30 cellular contexts compared by ENCODE assay signal in the genomic region with DNA sequence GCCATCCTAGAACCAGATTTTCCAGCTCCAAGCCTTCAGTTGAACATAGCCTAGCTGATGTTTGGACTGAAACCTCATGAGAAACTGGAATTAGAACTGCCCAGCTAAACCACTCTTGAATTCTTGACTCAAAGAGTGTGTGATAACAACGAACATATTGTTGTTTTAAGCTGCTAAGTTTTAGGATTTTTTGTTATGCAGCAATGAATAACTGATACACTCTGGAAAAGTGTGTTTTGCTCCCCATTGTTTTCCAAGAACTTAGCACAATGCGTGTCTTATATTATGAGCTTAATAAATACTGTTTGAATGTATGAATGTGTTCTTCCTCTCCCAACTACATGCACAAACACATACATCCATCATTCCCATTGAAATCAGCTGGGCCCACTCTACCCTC.
A peak's percentile ranks its signal among the peaks of the same experiment; 100 is the strongest.
DNase-seq lines count a peak whose midpoint lies in the region; ATAC-seq, FAIRE-seq and TF ChIP-seq lines count a peak whose summit lies in the region.
"Had no signal": no experiment of that assay in that cellular context is flagged by ENCODE, and none has a peak within 500 bp of the region (broad histone marks: within the 10 kb centered on the region; RNA-seq: fewer than 3 reads in every experiment).

No MANE protein-coding gene starts in this region.

- no peak for TF ChIP-seq RAD21 in K562 (CRISPR knock-in tag; conservative IDR thresholded peaks at IDR 0.05 in 1 of 2, IDR thresholded peaks at IDR 0.05 in 1 of 2)

- TF ChIP-seq EP300 in K562 (IDR thresholded peaks at IDR 0.05; ENCODE audit: low read length) = no peak

- no peak for FAIRE-seq in K562 (lab: Jason Lieb, UNC)
- FAIRE-seq: A204.1, A549, D721Med had no signal

- WGBS in K562 (ENCODE audit: insufficient coverage, low coverage, missing lambda C conversion rate) = 48% methylated on average over 2 of the region's 2 CpGs

- H2AFZ ChIP-seq in K562 (ENCODE audit: low read depth, low read length) = no peak overlapping the region

- no peak for DNase-seq in K562 (ENCODE audit: extremely low read depth in 1 of 4, low spot score in 3 of 4)
- DNase-seq in epithelial cell of esophagus (ENCODE audit: low read depth) = peak; percentile 15
- DNase-seq in DMS79 (lab: John Stamatoyannopoulos, UW) = no peak
- DNase-seq: 8988T; ACHN; AML-193; BE2C; C1 segment of cervical spinal cord; Caco-2; Calu3; CD4-positive, alpha-beta memory T cell; CD4-positive, alpha-beta T cell; CD4-positive, CD25-positive, alpha-beta regulatory T cell; CD8-positive, alpha-beta memory T cell; CD8-positive, alpha-beta T cell; COR-L47; DMS 273 treated with DMSO at 0.1 percent for 48 hours; DMS153; DMS53; DMS79 treated with DMSO at 0.1 percent for 48 hours; DND-41; EL had no signal

- POLR2A ChIA-PET in K562 (lab: Yijun Ruan, JAX) = interaction anchor here (0.9 kb wide), 1 partner anchor 11 kb away, joined by 6 read pairs; no protein-coding TSS in a partner anchor

- H3K79me2 ChIP-seq in K562 (ENCODE audit: control insufficient read depth, insufficient read depth, low read length) = no peaks in the 10 kb centered on the region

- H3K9ac ChIP-seq in K562 (ENCODE audit: insufficient read depth in 1 of 2, low read depth in 2 of 2, low read length in 2 of 2) = no peak overlapping the region
- H3K9ac ChIP-seq: BLaER1; BLaER1 treated with 17β-estradiol and CSF1 and Interleukin-3, amounts not matched to agents 10 nM and 100 nM had no signal

- intact Hi-C loops in K562 (cut with micrococcal nuclease) = no loop called here

- H3K27ac ChIP-seq in K562 (ENCODE audit: extremely low read depth, low read depth, low read length) = no peak overlapping the region
- H3K27ac ChIP-seq: 22Rv1; A549; BLaER1; BLaER1 treated with 17β-estradiol and CSF1 and Interleukin-3, amounts not matched to agents 10 nM and 100 nM; C4-2B had no signal

- H3K9me1 ChIP-seq in K562 (ENCODE audit: control insufficient read depth, insufficient read depth, low read length) = no peaks in the 10 kb centered on the region

- CTCF ChIA-PET in K562 (lab: Yijun Ruan, JAX; ENCODE audit: low intra/inter-chr PET ratio) = no interaction called here

- no peaks in the 10 kb centered on the region for H3K36me3 ChIP-seq in K562 (ENCODE audit: control insufficient read depth, insufficient read depth, low read length)
- H3K36me3 ChIP-seq: BE2C; BLaER1; BLaER1 treated with 17β-estradiol and CSF1 and Interleukin-3, amounts not matched to agents 10 nM and 100 nM had no signal

- no TSS peak for BruUV-seq in K562 (replicated peaks; lab: Mats Ljungman, UMichigan)

- H3K4me2 ChIP-seq in K562 (ENCODE audit: insufficient read depth, low read length) = no peak overlapping the region
- H3K4me2 ChIP-seq: A549; BLaER1; BLaER1 treated with 17β-estradiol and CSF1 and Interleukin-3, amounts not matched to agents 10 nM and 100 nM had no signal

- H3K4me1 ChIP-seq in K562 (replicated peaks in 1 of 2; ENCODE audit: control insufficient read depth in 2 of 2, insufficient read depth in 2 of 2, low read length in 2 of 2) = peaks cover 0 to 37% of the 10 kb centered on the region in 2 experiments; a peak in 3 of 5 replicates
- H3K4me1 ChIP-seq: A549; BE2C; BLaER1; BLaER1 treated with 17β-estradiol and CSF1 and Interleukin-3, amounts not matched to agents 10 nM and 100 nM; Caco-2 had no signal

- ATAC-seq in K562 (no peak), GM18505 (IDR thresholded peaks at IDR 0.05; ENCODE audit: unreplicated experiment) (no peak)
- ATAC-seq: A549; CD8-positive, alpha-beta T cell had no signal

- TF ChIP-seq POLR2A in K562 (conservative IDR thresholded peaks at IDR 0.05) = no peak
- TF ChIP-seq POLR2A in GM18505 (IDR thresholded peaks at IDR 0.05; ENCODE audit: borderline replicate concordance, extremely low read depth, insufficient read depth, insufficient read length) = no peak

- H3K27me3 ChIP-seq in K562 (ENCODE audit: control insufficient read depth in 2 of 2, insufficient read depth in 2 of 2, low read length in 2 of 2) = no peaks in the 10 kb centered on the region
- H3K27me3 ChIP-seq: BE2C; BLaER1; BLaER1 treated with 17β-estradiol and CSF1 and Interleukin-3, amounts not matched to agents 10 nM and 100 nM had no signal

- no peak overlapping the region for H3K4me3 ChIP-seq in K562
- H3K4me3 ChIP-seq in epithelial cell of esophagus (ENCODE audit: low read length) = no peak overlapping the region
- H3K4me3 ChIP-seq: A549; BLaER1; BLaER1 treated with 17β-estradiol and CSF1 and Interleukin-3, amounts not matched to agents 10 nM and 100 nM had no signal

- TF ChIP-seq CTCF in K562 (IDR thresholded peaks at IDR 0.05 in 2 of 3, conservative IDR thresholded peaks at IDR 0.05 in 1 of 3; ENCODE audit: insufficient read depth in 2 of 3, low read depth in 1 of 3, low read length in 3 of 3) = no peak
- no peak for TF ChIP-seq CTCF in epithelial cell of esophagus (IDR thresholded peaks at IDR 0.05; ENCODE audit: insufficient read depth, low read depth, low read length, missing control alignments)

- in situ Hi-C loops in K562 (cut with MboI) = no loop called here

- peaks cover 6% of the 10 kb centered on the region for H3K9me3 ChIP-seq in K562 (replicated peaks; ENCODE audit: control insufficient read depth, insufficient read depth, low read depth, low read length)
- H3K9me3 ChIP-seq: A549, BE2C, BLaER1, Caco-2 had no signal

- H4K20me1 ChIP-seq in K562 (replicated peaks; ENCODE audit: control insufficient read depth, insufficient read depth, low read length) = no peaks in the 10 kb centered on the region
- H4K20me1 ChIP-seq: BLaER1; BLaER1 treated with 17β-estradiol and CSF1 and Interleukin-3, amounts not matched to agents 10 nM and 100 nM had no signal

TF ChIP-seq in K562, 482 proteins besides CTCF, POLR2A, EP300 and RAD21:
- TF ChIP-seq TRIM28 (IDR thresholded peaks at IDR 0.05) (peak; percentile 33; the same call in 1 of the 2 replicates), BCOR (IDR thresholded peaks at IDR 0.05) (peak; percentile 61), TCF7 (IDR thresholded peaks at IDR 0.05; ENCODE audit: borderline replicate concordance) (no peak), RBM25 (IDR thresholded peaks at IDR 0.05; ENCODE audit: low read depth, low read length, severe bottlenecking) (peak; percentile 77)
